Comparison of ENCODE assay signal across 8 cellular contexts in the genomic region with DNA sequence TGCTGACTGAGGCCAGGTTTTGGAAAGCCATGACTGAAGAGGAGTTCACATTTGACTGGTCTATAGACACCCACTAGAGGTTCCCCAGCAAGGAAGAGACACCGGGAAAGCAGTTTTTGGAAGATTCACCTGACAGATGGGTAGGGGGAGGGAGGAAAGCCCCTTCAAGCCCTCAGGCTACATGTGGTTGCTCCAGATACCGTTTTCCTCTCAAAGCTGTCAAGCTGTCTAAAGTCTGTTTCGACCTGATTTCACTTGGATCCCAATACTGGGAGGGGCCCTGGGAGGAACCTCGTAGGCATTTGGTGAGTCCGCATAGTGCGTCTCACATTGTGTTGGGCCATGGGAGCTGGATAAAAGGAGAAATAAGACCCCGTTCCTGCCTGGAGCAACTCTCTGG. TPM values are rescaled to one million over a fixed set of nuclear protein-coding genes. Genes with fewer than 3 reads are reported as not detected.
DNase-seq lines count a peak whose midpoint lies in the region; ATAC-seq and TF ChIP-seq lines count a peak whose summit lies in the region.

No MANE protein-coding gene starts in this region.

- H3K36me3 ChIP-seq in Caco-2 (ENCODE audit: control insufficient read depth, insufficient read depth, low read length) = no peaks in the 10 kb centered on the region

- ATAC-seq in HG03159 (IDR thresholded peaks at IDR 0.05; ENCODE audit: unreplicated experiment) = no peak
- ATAC-seq in GM21529 (IDR thresholded peaks at IDR 0.05; ENCODE audit: unreplicated experiment) = no peak

- no TSS peak for BruUV-seq in Caco-2 (replicated peaks; lab: Mats Ljungman, UMichigan)

- H3K36me3 Mint-ChIP-seq in Caco-2 (ENCODE audit: insufficient read depth, unreplicated experiment) = peaks cover 16% of the 10 kb centered on the region
- no peaks in the 10 kb centered on the region for H3K36me3 Mint-ChIP-seq in progenitor cell of endocrine pancreas (ENCODE audit: insufficient read depth)

- POLR2A ChIA-PET in Caco-2 (lab: Charles Lee) = interaction anchor here (2.0 kb wide), 1 partner anchor 103 kb away, joined by 23 read pairs; the partner anchor contains the start of gene SHMT2

- no peaks in the 10 kb centered on the region for H3K27me3 ChIP-seq in Caco-2 (replicated peaks; ENCODE audit: control insufficient read depth, insufficient read depth, low read length)

- intact Hi-C loops in Caco-2 (cut with micrococcal nuclease; ENCODE audit: unreplicated experiment) = no loop called here

- H3K9me3 Mint-ChIP-seq in Caco-2 (ENCODE audit: unreplicated experiment) (peaks cover 14% of the 10 kb centered on the region), progenitor cell of endocrine pancreas (ENCODE audit: low read depth) (no peaks in the 10 kb centered on the region)

- H3K27ac Mint-ChIP-seq in Caco-2 (ENCODE audit: unreplicated experiment) (peak overlapping the region; percentile 86), progenitor cell of endocrine pancreas (peak overlapping the region; percentile 98)

- H3K4me3 ChIP-seq in Caco-2 (ENCODE audit: low read depth, low read length) = peak overlapping the region; percentile 90

- CTCF ChIA-PET in Caco-2 (lab: Charles Lee) = interaction anchor here (0.6 to 2.8 kb wide), 11 partner anchors 15 to 95 kb away, joined by 3 to 49 read pairs (median 13); partner anchors contain the start of genes LRP1-AS, NEMP1 and STAT6

- DNase-seq in Caco-2 (no peak), NCI-H69 (lab: John Stamatoyannopoulos, UW) (peak; percentile 59), erythroblast (lab: John Stamatoyannopoulos, UW) (peak; percentile 13 to 14), progenitor cell of endocrine pancreas (ENCODE audit: low spot score, unreplicated experiment) (no peak), AML-193 (lab: John Stamatoyannopoulos, UW) (no peak), NCI-H1105 treated with DMSO at 0.1 percent for 48 hours (lab: John Stamatoyannopoulos, UW) (no peak)

- H3K27me3 Mint-ChIP-seq in Caco-2 (ENCODE audit: insufficient read depth, unreplicated experiment) (no peaks in the 10 kb centered on the region), progenitor cell of endocrine pancreas (peaks cover 18% of the 10 kb centered on the region)

- TF ChIP-seq CTCF in Caco-2 (IDR thresholded peaks at IDR 0.05; ENCODE audit: insufficient read depth in 1 of 2, low read depth in 1 of 2, low read length in 1 of 2, severe bottlenecking in 1 of 2, unreplicated experiment in 1 of 2) (no peak), progenitor cell of endocrine pancreas (IDR thresholded peaks at IDR 0.05; ENCODE audit: unreplicated experiment) (no peak)

- H3K9me3 ChIP-seq in Caco-2 = no peaks in the 10 kb centered on the region

- peaks cover 29% of the 10 kb centered on the region for H3K4me1 ChIP-seq in Caco-2

- H3K4me1 Mint-ChIP-seq in Caco-2 (ENCODE audit: low read depth, unreplicated experiment) = peaks cover 23% of the 10 kb centered on the region
- H3K4me1 Mint-ChIP-seq in progenitor cell of endocrine pancreas (ENCODE audit: low read depth) = peaks cover 25% of the 10 kb centered on the region

- TF ChIP-seq POLR2A in erythroblast (IDR thresholded peaks at IDR 0.05; ENCODE audit: low read length) = no peak

- H3K4me3 Mint-ChIP-seq in Caco-2 (ENCODE audit: unreplicated experiment) (peak overlapping the region; percentile 88), progenitor cell of endocrine pancreas (ENCODE audit: low read depth) (peak overlapping the region; percentile 38)

RNA-seq across cellular contexts. Expression of gene LRP1, which starts 1.7 kb away (rescaled TPM):
- total RNA-seq in Caco-2 (2022) (106 and 111 TPM in 2 replicates), progenitor cell of endocrine pancreas (93.4 and 95.7 TPM in 2 replicates)

RNA-seq across cellular contexts. Expression of gene STAT6, which starts 15.4 kb away (rescaled TPM):
- total RNA-seq in Caco-2 (2022) (44.2 and 49.5 TPM in 2 replicates), progenitor cell of endocrine pancreas (130 and 136 TPM in 2 replicates)

RNA-seq across cellular contexts. Expression of gene LRP1-AS, which starts 20.9 kb away (rescaled TPM):
- total RNA-seq in Caco-2 (2022) = not detected in 2 replicates
- not detected in 2 replicates for total RNA-seq in progenitor cell of endocrine pancreas

RNA-seq across cellular contexts. Expression of gene NAB2, which starts 37.6 kb away (rescaled TPM):
- total RNA-seq in Caco-2 (2022) = 15.7 and 16.4 TPM in 2 replicates
- 13.4 and 13.8 TPM in 2 replicates for total RNA-seq in progenitor cell of endocrine pancreas

RNA-seq across cellular contexts. Expression of gene NEMP1, which starts 48.0 kb away (rescaled TPM):
- total RNA-seq in Caco-2 (2022) (38.3 and 40.1 TPM in 2 replicates), progenitor cell of endocrine pancreas (24.2 and 26.5 TPM in 2 replicates)

Comparison
In these comparisons a context has a peak if more than half of its experiments do, and no peak if none do; other contexts are left out.
1. DNase-seq: peak in NCI-H69 (single experiment) and erythroblast (2 of 2); none in Caco-2 (0 of 2), progenitor cell of endocrine pancreas (single experiment), AML-193 (0 of 2) and NCI-H1105 treated with DMSO at 0.1 percent for 48 hours (single experiment).